ENCODE assay signal across 18 cellular contexts in genomic region chr12:61804301-61804700, GRCh38.
A peak's percentile ranks its signal among the peaks of the same experiment; 100 is the strongest.
DNase-seq lines count a peak whose midpoint lies in the region; ATAC-seq and TF ChIP-seq lines count a peak whose summit lies in the region.
"Had no signal": no experiment of that assay in that cellular context is flagged by ENCODE, and none has a peak within 500 bp of the region (broad histone marks: within the 10 kb centered on the region; RNA-seq: fewer than 3 reads in every experiment).

No MANE protein-coding gene starts in this region.

- peaks cover 13% of the 10 kb centered on the region; the same call in 1 of the 2 replicates for H3K9me3 ChIP-seq in NT2/D1 (ENCODE audit: insufficient read depth, low read length)
- H3K9me3 ChIP-seq in iPS-20b (ENCODE audit: insufficient read depth, low read depth, low read length) = peaks cover 20% of the 10 kb centered on the region
- 0 out of 2 replicates have a peak, but pooled peaks cover 3% of the 10 kb centered on the region for H3K9me3 ChIP-seq in PC-3 (ENCODE audit: low read length)
- H3K9me3 ChIP-seq: BE2C had no signal

- no peaks in the 10 kb centered on the region for H3K27me3 ChIP-seq in GM23338 (ENCODE audit: insufficient read depth)
- no peaks in the 10 kb centered on the region for H3K27me3 ChIP-seq in NT2/D1 (ENCODE audit: insufficient read depth, insufficient read length)
- no peaks in the 10 kb centered on the region for H3K27me3 ChIP-seq in iPS-20b (ENCODE audit: insufficient read depth, low read length)
- no peaks in the 10 kb centered on the region for H3K27me3 ChIP-seq in PC-3 (ENCODE audit: low read length)
- H3K27me3 ChIP-seq: BE2C; BLaER1 treated with 17β-estradiol and CSF1 and Interleukin-3, amounts not matched to agents 10 nM and 100 nM had no signal

- H3K4me1 ChIP-seq in GM23338 (ENCODE audit: insufficient read depth) (peaks cover 7% of the 10 kb centered on the region; the same call in 1 of the 2 replicates), NT2/D1 (ENCODE audit: insufficient read depth, insufficient read length) (no peaks in the 10 kb centered on the region), iPS-20b (ENCODE audit: insufficient read depth, low read length) (peaks cover 14% of the 10 kb centered on the region; the same call in 1 of the 2 replicates), PC-3 (ENCODE audit: insufficient read depth, low read length) (no peaks in the 10 kb centered on the region)
- H3K4me1 ChIP-seq: BE2C; BLaER1 treated with 17β-estradiol and CSF1 and Interleukin-3, amounts not matched to agents 10 nM and 100 nM had no signal

- H3K27ac ChIP-seq in GM23338 (ENCODE audit: low read depth) (no peak overlapping the region), iPS-20b (ENCODE audit: low read length) (no peak overlapping the region), PC-3 (ENCODE audit: low read length) (no peak overlapping the region)
- H3K27ac ChIP-seq: 22Rv1; BLaER1 treated with 17β-estradiol and CSF1 and Interleukin-3, amounts not matched to agents 10 nM and 100 nM had no signal

- H3F3A ChIP-seq in GM23338 (replicated peaks; ENCODE audit: low read depth) = no peaks in the 10 kb centered on the region
- H3F3A ChIP-seq in PC-3 (ENCODE audit: low read length, unreplicated experiment) = no peaks in the 10 kb centered on the region

- H3K27ac Mint-ChIP-seq in GM23338 = no peak overlapping the region
- H3K27ac Mint-ChIP-seq in activated CD8-positive, alpha-beta memory T cell treated with anti-CD3 and anti-CD28 coated beads, Interleukin-2, amount 10 ng/mL, durations not matched to agents 7 days and 5 days = no peak overlapping the region
- H3K27ac Mint-ChIP-seq: CD14-positive monocyte; CD4-positive, alpha-beta T cell; CD8-positive, alpha-beta memory T cell had no signal

- peaks cover 32% of the 10 kb centered on the region for H3K9me3 Mint-ChIP-seq in GM23338
- peaks cover 14% of the 10 kb centered on the region for H3K9me3 Mint-ChIP-seq in activated CD8-positive, alpha-beta memory T cell treated with anti-CD3 and anti-CD28 coated beads, Interleukin-2, amount 10 ng/mL, durations not matched to agents 7 days and 5 days (ENCODE audit: low read depth)

- peaks cover 12% of the 10 kb centered on the region; the same call in 2 of the 3 replicates for H3K4me1 Mint-ChIP-seq in GM23338
- H3K4me1 Mint-ChIP-seq in activated CD8-positive, alpha-beta memory T cell treated with anti-CD3 and anti-CD28 coated beads, Interleukin-2, amount 10 ng/mL, durations not matched to agents 7 days and 5 days = no peaks in the 10 kb centered on the region
- H3K4me1 Mint-ChIP-seq: CD14-positive monocyte; CD8-positive, alpha-beta memory T cell had no signal

- POLR2A ChIA-PET in PC-3 (lab: Charles Lee; ENCODE audit: unreplicated experiment) = no interaction called here

- H3K36me3 Mint-ChIP-seq in GM23338 (ENCODE audit: low read depth) = peaks cover 26% of the 10 kb centered on the region; the same call in 2 of the 3 replicates
- no peaks in the 10 kb centered on the region for H3K36me3 Mint-ChIP-seq in activated CD8-positive, alpha-beta memory T cell treated with anti-CD3 and anti-CD28 coated beads, Interleukin-2, amount 10 ng/mL, durations not matched to agents 7 days and 5 days
- H3K36me3 Mint-ChIP-seq: CD14-positive monocyte; CD8-positive, alpha-beta memory T cell had no signal

- no peaks in the 10 kb centered on the region for H4K20me1 ChIP-seq in GM23338 (replicated peaks; ENCODE audit: insufficient read depth)
- H4K20me1 ChIP-seq in PC-3 (ENCODE audit: low read length) = no peaks in the 10 kb centered on the region
- H4K20me1 ChIP-seq: BLaER1 treated with 17β-estradiol and CSF1 and Interleukin-3, amounts not matched to agents 10 nM and 100 nM had no signal

- H3K36me3 ChIP-seq in GM23338 (ENCODE audit: insufficient read depth) = no peaks in the 10 kb centered on the region
- no peaks in the 10 kb centered on the region for H3K36me3 ChIP-seq in NT2/D1 (ENCODE audit: insufficient read depth, insufficient read length, low read length)
- H3K36me3 ChIP-seq in iPS-20b (ENCODE audit: insufficient read depth, low read depth, low read length) = no peaks in the 10 kb centered on the region
- no peaks in the 10 kb centered on the region for H3K36me3 ChIP-seq in PC-3 (ENCODE audit: low read depth, low read length)
- H3K36me3 ChIP-seq: BE2C; BLaER1 treated with 17β-estradiol and CSF1 and Interleukin-3, amounts not matched to agents 10 nM and 100 nM had no signal

- CTCF ChIA-PET in activated CD8-positive, alpha-beta memory T cell treated with anti-CD3 and anti-CD28 coated beads, Interleukin-2, amount 10 ng/mL, durations not matched to agents 7 days and 5 days (lab: Charles Lee) = no interaction called here
- CTCF ChIA-PET in PC-3 (lab: Charles Lee) = no interaction called here

- ATAC-seq in GM23338 = 0 out of 3 replicates have a peak, but pooled peaks have one; percentile 29
- no peak for ATAC-seq in activated CD8-positive, alpha-beta memory T cell treated with anti-CD3 and anti-CD28 coated beads, Interleukin-2, amount 10 ng/mL, durations not matched to agents 7 days and 5 days
- ATAC-seq in PC-3 = no peak
- no peak for ATAC-seq in HG03108 (IDR thresholded peaks at IDR 0.05; ENCODE audit: unreplicated experiment)

- peaks cover 3% of the 10 kb centered on the region for H3K27me3 Mint-ChIP-seq in GM23338 (ENCODE audit: insufficient read depth, low read depth, poor library complexity)
- H3K27me3 Mint-ChIP-seq in activated CD8-positive, alpha-beta memory T cell treated with anti-CD3 and anti-CD28 coated beads, Interleukin-2, amount 10 ng/mL, durations not matched to agents 7 days and 5 days = no peaks in the 10 kb centered on the region
- H3K27me3 Mint-ChIP-seq: CD4-positive, alpha-beta T cell; CD8-positive, alpha-beta memory T cell had no signal

- no peak overlapping the region for H2AFZ ChIP-seq in GM23338
- H2AFZ ChIP-seq in PC-3 (ENCODE audit: low read length) = no peak overlapping the region

- no peak for TF ChIP-seq CTCF in GM23338 (conservative IDR thresholded peaks at IDR 0.05; ENCODE audit: low read depth in 2 of 2)
- TF ChIP-seq CTCF in PC-3 (conservative IDR thresholded peaks at IDR 0.05; ENCODE audit: low read depth, low read length) = no peak

- no peak overlapping the region for H3K4me3 Mint-ChIP-seq in GM23338
- no peak overlapping the region for H3K4me3 Mint-ChIP-seq in activated CD8-positive, alpha-beta memory T cell treated with anti-CD3 and anti-CD28 coated beads, Interleukin-2, amount 10 ng/mL, durations not matched to agents 7 days and 5 days
- H3K4me3 Mint-ChIP-seq: CD14-positive monocyte; CD4-positive, alpha-beta T cell; CD8-positive, alpha-beta memory T cell had no signal

- DNase-seq in GM23338 (ENCODE audit: low spot score) = peak; percentile 22
- DNase-seq in NT2/D1 (ENCODE audit: low read depth, low spot score) = peak; percentile 22
- no peak for DNase-seq in activated CD8-positive, alpha-beta memory T cell treated with anti-CD3 and anti-CD28 coated beads, Interleukin-2, amount 10 ng/mL, durations not matched to agents 7 days and 5 days
- no peak for DNase-seq in PC-3
- DNase-seq: BE2C; CD4-positive, alpha-beta T cell; CD8-positive, alpha-beta memory T cell; DMS 273 treated with DMSO at 0.1 percent for 48 hours; DMS79; EL; GDM1; GOT3; HCEC 1CT had no signal

- H3K9me2 ChIP-seq in GM23338 (ENCODE audit: insufficient read depth) (peaks cover 9% of the 10 kb centered on the region; the same call in 1 of the 2 replicates), PC-3 (replicated peaks; ENCODE audit: low read length) (no peaks in the 10 kb centered on the region)

- no peak overlapping the region for H3K4me2 ChIP-seq in GM23338
- H3K4me2 ChIP-seq in PC-3 (ENCODE audit: low read length) = no peak overlapping the region
- H3K4me2 ChIP-seq: BLaER1 treated with 17β-estradiol and CSF1 and Interleukin-3, amounts not matched to agents 10 nM and 100 nM had no signal

- H3K9ac ChIP-seq in NT2/D1 (ENCODE audit: insufficient read length, low read depth) = no peak overlapping the region
- no peak overlapping the region for H3K9ac ChIP-seq in iPS-20b (ENCODE audit: low read depth, low read length)
- no peak overlapping the region for H3K9ac ChIP-seq in PC-3 (ENCODE audit: low read length)
- H3K9ac ChIP-seq: BLaER1 treated with 17β-estradiol and CSF1 and Interleukin-3, amounts not matched to agents 10 nM and 100 nM had no signal

- no TSS peak for BruUV-seq in PC-3 (replicated peaks; lab: Mats Ljungman, UMichigan)

- H3K4me3 ChIP-seq in GM23338 = no peak overlapping the region
- H3K4me3 ChIP-seq in NT2/D1 (ENCODE audit: insufficient read length, low read depth) = no peak overlapping the region
- peak overlapping the region; percentile 18; the same call in 1 of the 2 replicates for H3K4me3 ChIP-seq in iPS-20b (ENCODE audit: low read length)
- H3K4me3 ChIP-seq in PC-3 (ENCODE audit: low read length) = no peak overlapping the region
- H3K4me3 ChIP-seq: BLaER1 treated with 17β-estradiol and CSF1 and Interleukin-3, amounts not matched to agents 10 nM and 100 nM had no signal

- intact Hi-C loops in PC-3 (cut with micrococcal nuclease) = no loop called here

- H3K79me2 ChIP-seq in GM23338 (replicated peaks; ENCODE audit: insufficient read depth) = no peaks in the 10 kb centered on the region
- H3K79me2 ChIP-seq in PC-3 (ENCODE audit: low read length) = no peaks in the 10 kb centered on the region

TF ChIP-seq in GM23338, 12 proteins besides CTCF, POLR2A, EP300 and RAD21 (continues in another document):
- peak; percentile 82 for TF ChIP-seq NANOG (IDR thresholded peaks at IDR 0.05; ENCODE audit: borderline replicate concordance)

Comparison
In these comparisons a context has a peak if more than half of its experiments do, and no peak if none do; other contexts are left out.
1. DNase-seq: peak in GM23338 (single experiment) and NT2/D1 (single experiment); none in activated CD8-positive, alpha-beta memory T cell treated with anti-CD3 and anti-CD28 coated beads, Interleukin-2, amount 10 ng/mL, durations not matched to agents 7 days and 5 days (single experiment) and PC-3 (single experiment).